9 cellular contexts compared by ENCODE assay signal in genomic region chr1:66243548-66244130, GRCh38.
DNase-seq lines count a peak whose midpoint lies in the region; ATAC-seq, FAIRE-seq and TF ChIP-seq lines count a peak whose summit lies in the region.
"Had no signal": no experiment of that assay in that cellular context is flagged by ENCODE, and none has a peak within 500 bp of the region (broad histone marks: within the 10 kb centered on the region; RNA-seq: fewer than 3 reads in every experiment).

No MANE protein-coding gene starts in this region.

- TF ChIP-seq EP300 in A549 (IDR thresholded peaks at IDR 0.05) = no peak
- no peak for TF ChIP-seq EP300 in gastroesophageal sphincter (IDR thresholded peaks at IDR 0.05)

- TF ChIP-seq POLR2A in A549 (IDR thresholded peaks at IDR 0.05; ENCODE audit: low read length) (no peak), gastroesophageal sphincter (IDR thresholded peaks at IDR 0.05) (no peak)

- no peaks in the 10 kb centered on the region for H3K36me3 ChIP-seq in gastroesophageal sphincter

- no peak for DNase-seq in A549 (ENCODE audit: low read depth in 1 of 2, low spot score in 1 of 2)
- DNase-seq in NCI-H774 (lab: John Stamatoyannopoulos, UW) = no peak
- DNase-seq: T-cell had no signal

- no peak overlapping the region for H3K4me3 ChIP-seq in A549
- H3K4me3 ChIP-seq in gastroesophageal sphincter = no peak overlapping the region

- POLR2A ChIA-PET in A549 (lab: Yijun Ruan, JAX) = interaction anchor here (1.5 to 1.8 kb wide), 3 partner anchors 61 to 251 kb away, joined by 5 to 8 read pairs (median 6); no protein-coding TSS in a partner anchor

- H3K4me2 ChIP-seq in A549 = peak overlapping the region; percentile 18

- H3K27me3 ChIP-seq in gastroesophageal sphincter = no peaks in the 10 kb centered on the region

- H3K4me1 ChIP-seq in A549 = peaks cover 75% of the 10 kb centered on the region
- H3K4me1 ChIP-seq in gastroesophageal sphincter = peaks cover 0 to 4% (median 0%) of the 10 kb centered on the region in 3 donors

- WGBS in A549 (ENCODE audit: missing lambda C conversion rate) = 71% methylated on average over 2 of the region's 2 CpGs
- 55 to 68% methylated on average over 2 of the region's 2 CpGs for WGBS in gastroesophageal sphincter (ENCODE audit: low coverage in 1 of 2), 2 donors

- CTCF ChIA-PET in A549 (lab: Yijun Ruan, JAX) = interaction anchor here (0.7 to 4.4 kb wide), 24 partner anchors 10 to 287 kb away, joined by 3 to 128 read pairs (median 5); no protein-coding TSS in a partner anchor

- TF ChIP-seq CTCF in A549 (IDR thresholded peaks at IDR 0.05) (no peak), gastroesophageal sphincter (IDR thresholded peaks at IDR 0.05) (no peak)

- H3K27ac ChIP-seq in A549 = peak overlapping the region; percentile 77 to 90
- H3K27ac ChIP-seq in angular gyrus (ENCODE audit: low read depth, low read length) = peak overlapping the region; percentile 56
- no peak overlapping the region for H3K27ac ChIP-seq in gastroesophageal sphincter

- FAIRE-seq in A549 (lab: Jason Lieb, UNC) = no peak

- ATAC-seq in A549 (peak in 1 of 2 experiments; percentile 6; a peak in 2 of 6 replicates), GM18867 (IDR thresholded peaks at IDR 0.05; ENCODE audit: unreplicated experiment) (peak; percentile 42), HG03378 (IDR thresholded peaks at IDR 0.05; ENCODE audit: unreplicated experiment) (peak; percentile 40), HG02981 (IDR thresholded peaks at IDR 0.05; ENCODE audit: unreplicated experiment) (no peak), HG03571 (IDR thresholded peaks at IDR 0.05; ENCODE audit: unreplicated experiment) (no peak), gastroesophageal sphincter (no peak)

- H3K9me3 ChIP-seq in A549 (no peaks in the 10 kb centered on the region), gastroesophageal sphincter (no peaks in the 10 kb centered on the region)

- TF ChIP-seq RAD21 in A549 (conservative IDR thresholded peaks at IDR 0.05 in 1 of 2, IDR thresholded peaks at IDR 0.05 in 1 of 2) = no peak

TF ChIP-seq in A549, 52 proteins besides CTCF, POLR2A, EP300 and RAD21:
- no peak for TF ChIP-seq EHF (CRISPR knock-in tag; IDR thresholded peaks at IDR 0.05)
- no peak for TF ChIP-seq FOSB (CRISPR knock-in tag; IDR thresholded peaks at IDR 0.05)
- no peak for TF ChIP-seq NR3C1 (IDR thresholded peaks at IDR 0.05)
- TF ChIP-seq HMGXB4 (CRISPR knock-in tag; IDR thresholded peaks at IDR 0.05; ENCODE audit: borderline replicate concordance) = no peak
- TF ChIP-seq RCOR1 (IDR thresholded peaks at IDR 0.05; ENCODE audit: low read depth, low read length) = no peak
- TF ChIP-seq SREBF2 (IDR thresholded peaks at IDR 0.05) = no peak
- TF ChIP-seq GATA3 (IDR thresholded peaks at IDR 0.05; ENCODE audit: borderline replicate concordance) = no peak
- TF ChIP-seq HOXB13 (CRISPR knock-in tag; IDR thresholded peaks at IDR 0.05; ENCODE audit: low read depth) = no peak
- no peak for TF ChIP-seq CHD4 (IDR thresholded peaks at IDR 0.05; ENCODE audit: borderline replicate concordance)
- TF ChIP-seq, protein P1, sequence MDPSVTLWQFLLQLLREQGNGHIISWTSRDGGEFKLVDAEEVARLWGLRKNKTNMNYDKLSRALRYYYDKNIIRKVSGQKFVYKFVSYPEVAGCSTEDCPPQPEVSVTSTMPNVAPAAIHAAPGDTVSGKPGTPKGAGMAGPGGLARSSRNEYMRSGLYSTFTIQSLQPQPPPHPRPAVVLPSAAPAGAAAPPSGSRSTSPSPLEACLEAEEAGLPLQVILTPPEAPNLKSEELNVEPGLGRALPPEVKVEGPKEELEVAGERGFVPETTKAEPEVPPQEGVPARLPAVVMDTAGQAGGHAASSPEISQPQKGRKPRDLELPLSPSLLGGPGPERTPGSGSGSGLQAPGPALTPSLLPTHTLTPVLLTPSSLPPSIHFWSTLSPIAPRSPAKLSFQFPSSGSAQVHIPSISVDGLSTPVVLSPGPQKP (IDR thresholded peaks at IDR 0.05; ENCODE audit: low read depth, low read length) = no peak
- TF ChIP-seq, protein P2, sequence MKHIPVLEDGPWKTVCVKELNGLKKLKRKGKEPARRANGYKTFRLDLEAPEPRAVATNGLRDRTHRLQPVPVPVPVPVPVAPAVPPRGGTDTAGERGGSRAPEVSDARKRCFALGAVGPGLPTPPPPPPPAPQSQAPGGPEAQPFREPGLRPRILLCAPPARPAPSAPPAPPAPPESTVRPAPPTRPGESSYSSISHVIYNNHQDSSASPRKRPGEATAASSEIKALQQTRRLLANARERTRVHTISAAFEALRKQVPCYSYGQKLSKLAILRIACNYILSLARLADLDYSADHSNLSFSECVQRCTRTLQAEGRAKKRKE (CRISPR knock-in tag; IDR thresholded peaks at IDR 0.05; ENCODE audit: low read depth) = no peak
- TF ChIP-seq RNF2 (IDR thresholded peaks at IDR 0.05; ENCODE audit: borderline replicate concordance, low read depth) = no peak
- no peak for TF ChIP-seq MAFK (IDR thresholded peaks at IDR 0.05; ENCODE audit: partially characterized antibody)
- TF ChIP-seq CHD2 (IDR thresholded peaks at IDR 0.05; ENCODE audit: low read length, partially characterized antibody) = no peak
- no peak for TF ChIP-seq ZNF302 (CRISPR knock-in tag; IDR thresholded peaks at IDR 0.05)
- TF ChIP-seq HOXB5 (CRISPR knock-in tag; IDR thresholded peaks at IDR 0.05) = no peak

Comparison
In these comparisons a context has a peak if more than half of its experiments do, and no peak if none do; other contexts are left out.
1. ATAC-seq: peak in GM18867 (single experiment) and HG03378 (single experiment); none in HG02981 (single experiment), HG03571 (single experiment) and gastroesophageal sphincter (single experiment).
2. H3K27ac ChIP-seq: peak in A549 (2 of 2) and angular gyrus (single experiment); none in gastroesophageal sphincter (0 of 4).